In the genomic region with DNA sequence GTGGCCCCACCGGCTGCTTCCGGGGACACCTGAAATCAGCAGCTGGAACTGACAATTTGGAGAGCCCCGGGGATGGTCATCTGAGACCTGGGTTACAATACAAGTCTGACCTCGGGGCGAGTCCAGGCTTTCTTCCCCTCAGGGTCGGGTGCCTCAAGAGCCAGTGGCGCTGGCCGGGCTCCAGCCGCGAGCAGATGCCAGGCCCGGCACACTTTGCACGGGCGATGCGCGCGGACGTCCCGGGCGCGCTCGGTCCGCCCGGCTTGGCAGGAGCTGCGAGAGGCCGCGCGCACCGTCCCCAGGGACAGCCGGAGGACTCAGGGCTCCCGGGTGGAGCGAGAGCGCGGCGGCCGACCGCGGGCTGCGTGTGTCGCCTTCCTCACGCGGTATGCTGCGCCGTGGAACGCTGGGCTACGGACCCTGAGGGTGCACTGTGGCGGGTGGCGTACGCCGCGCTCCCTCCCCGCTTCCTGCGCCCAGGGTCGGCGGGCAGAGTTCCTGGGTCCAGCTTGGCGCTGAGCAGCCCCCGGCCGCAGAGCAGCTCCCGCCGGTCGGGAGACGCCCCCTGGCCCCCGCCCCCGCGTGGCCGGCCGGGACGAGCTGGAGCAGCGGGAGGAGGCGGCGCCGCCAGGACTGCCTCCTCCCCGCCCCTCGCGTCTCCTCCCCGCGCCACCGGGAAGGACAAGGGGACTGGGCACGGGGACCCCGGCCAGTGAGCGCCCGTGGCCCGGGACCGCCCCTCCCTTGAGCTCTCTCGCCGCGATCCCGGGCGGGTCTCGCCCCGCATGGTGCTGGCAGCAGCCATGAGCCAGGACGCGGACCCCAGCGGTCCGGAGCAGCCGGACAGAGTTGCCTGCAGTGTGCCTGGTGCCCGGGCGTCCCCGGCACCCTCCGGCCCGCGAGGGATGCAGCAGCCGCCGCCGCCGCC, we compare ENCODE assay signal across 8 cellular contexts. TPM values are rescaled to one million over a fixed set of nuclear protein-coding genes. Genes with fewer than 3 reads are reported as not detected.
DNase-seq lines count a peak whose midpoint lies in the region; ATAC-seq and TF ChIP-seq lines count a peak whose summit lies in the region.

TSS of gene RBM20 (plus strand) at position 667 of the 928 bp plus-strand sequence. CDS start at position 786, 119 bp downstream.

- peaks cover 65% of the 10 kb centered on the region for H3K27me3 ChIP-seq in adrenal gland
- H3K27me3 ChIP-seq in iPS DF 6.9 (ENCODE audit: control insufficient read depth, insufficient read depth, low read length): peaks cover 25% of the 10 kb centered on the region
- H3K27me3 ChIP-seq in skeletal muscle satellite cell (ENCODE audit: control insufficient read depth, insufficient read depth, low read length): peaks cover 49% of the 10 kb centered on the region

- 0 to 8% (median 1%) methylated on average over 2 to 105 of the region's 105 CpGs for WGBS in adrenal gland, 4 donors
- WGBS in iPS DF 6.9 (ENCODE audit: insufficient coverage, insufficient read length): no CpG with 5 or more reads among the region's 105 CpGs

- no peaks in the 10 kb centered on the region for H3K9me3 ChIP-seq in adrenal gland (replicated peaks in 1 of 3)
- H3K9me3 ChIP-seq in iPS DF 6.9 (ENCODE audit: control insufficient read depth, insufficient read depth, low read length): no peaks in the 10 kb centered on the region
- H3K9me3 ChIP-seq in skeletal muscle satellite cell (replicated peaks; ENCODE audit: low read length): no peaks in the 10 kb centered on the region

- H3K4me2 ChIP-seq in skeletal muscle satellite cell (ENCODE audit: low read length): peak within 1 kb of the TSS; percentile 96

- DNase-seq in NCI-H2196 (lab: John Stamatoyannopoulos, UW; ENCODE audit: unreplicated experiment) (peak; percentile 13), NCI-H2196 treated with DMSO at 0.1 percent for 48 hours (lab: John Stamatoyannopoulos, UW; ENCODE audit: unreplicated experiment) (no peak), NCI-H510A (lab: John Stamatoyannopoulos, UW) (peak; percentile 61), adrenal gland (peak in 6 of 7 donors; percentile 15 to 34 (median 21)), iPS DF 6.9 (ENCODE audit: low read depth, low spot score) (no peak), NCI-H2081 treated with DMSO at 0.1 percent for 48 hours (lab: John Stamatoyannopoulos, UW) (no peak)

- no peak for ATAC-seq in HG03521 (IDR thresholded peaks at IDR 0.05; ENCODE audit: unreplicated experiment)

- H3K4me3 ChIP-seq in adrenal gland (peak within 1 kb of the TSS in 2 of 4 donors; percentile 12 to 58), iPS DF 6.9 (ENCODE audit: low read length) (peak within 1 kb of the TSS; percentile 81; the same call in 1 of the 2 replicates), skeletal muscle satellite cell (ENCODE audit: low read length) (peak within 1 kb of the TSS; percentile 82)

- intact Hi-C loops in adrenal gland (cut with DNase I): no loop called here

- no peaks in the 10 kb centered on the region for H3K36me3 ChIP-seq in adrenal gland (replicated peaks in 1 of 2)
- H3K36me3 ChIP-seq in iPS DF 6.9 (ENCODE audit: control insufficient read depth, insufficient read depth, low read length): no peaks in the 10 kb centered on the region; the same call in 1 of the 2 replicates
- no peaks in the 10 kb centered on the region for H3K36me3 ChIP-seq in skeletal muscle satellite cell (ENCODE audit: insufficient read depth, low read length)

- peak within 1 kb of the TSS; percentile 28 for H3K9ac ChIP-seq in skeletal muscle satellite cell (ENCODE audit: low read depth, low read length)

- no peak for TF ChIP-seq POLR2A in adrenal gland (IDR thresholded peaks at IDR 0.05)

- no peak for TF ChIP-seq CTCF in adrenal gland (IDR thresholded peaks at IDR 0.05)

- H3K4me1 ChIP-seq in adrenal gland (replicated peaks in 1 of 2) (peaks cover 12 to 16% of the 10 kb centered on the region in 2 donors), iPS DF 6.9 (ENCODE audit: control insufficient read depth, insufficient read depth, low read length) (0 out of 2 replicates have a peak, but pooled peaks cover 2% of the 10 kb centered on the region), skeletal muscle satellite cell (ENCODE audit: control insufficient read depth, insufficient read depth, low read length) (peaks cover 11% of the 10 kb centered on the region)

- H3K27ac ChIP-seq in adrenal gland (no peak within 1 kb of the TSS), iPS DF 6.9 (ENCODE audit: low read length) (no peak within 1 kb of the TSS)

RNA-seq across cellular contexts. Expression of gene RBM20, which starts in this region (rescaled TPM):
- total RNA-seq in adrenal gland: 1 to 10 TPM in 1 of 8 donors, under 1 TPM in 5, not detected in 2; 0.11 to 2.3 (median 0.19) TPM
- under 1 TPM; 0.07 to 0.35 (median 0.32) TPM for polyA plus RNA-seq in adrenal gland
- total RNA-seq in skeletal muscle satellite cell (2012; rRNA removed): under 0.01 and 0.44 TPM in 2 replicates

Comparison
In these comparisons a context has a peak if more than half of its experiments do, and no peak if none do; other contexts are left out.
1. DNase-seq: peak in NCI-H2196 (single experiment), NCI-H510A (single experiment) and adrenal gland (6 of 7); none in NCI-H2196 treated with DMSO at 0.1 percent for 48 hours (single experiment), iPS DF 6.9 (single experiment) and NCI-H2081 treated with DMSO at 0.1 percent for 48 hours (single experiment).